In the genomic region with DNA sequence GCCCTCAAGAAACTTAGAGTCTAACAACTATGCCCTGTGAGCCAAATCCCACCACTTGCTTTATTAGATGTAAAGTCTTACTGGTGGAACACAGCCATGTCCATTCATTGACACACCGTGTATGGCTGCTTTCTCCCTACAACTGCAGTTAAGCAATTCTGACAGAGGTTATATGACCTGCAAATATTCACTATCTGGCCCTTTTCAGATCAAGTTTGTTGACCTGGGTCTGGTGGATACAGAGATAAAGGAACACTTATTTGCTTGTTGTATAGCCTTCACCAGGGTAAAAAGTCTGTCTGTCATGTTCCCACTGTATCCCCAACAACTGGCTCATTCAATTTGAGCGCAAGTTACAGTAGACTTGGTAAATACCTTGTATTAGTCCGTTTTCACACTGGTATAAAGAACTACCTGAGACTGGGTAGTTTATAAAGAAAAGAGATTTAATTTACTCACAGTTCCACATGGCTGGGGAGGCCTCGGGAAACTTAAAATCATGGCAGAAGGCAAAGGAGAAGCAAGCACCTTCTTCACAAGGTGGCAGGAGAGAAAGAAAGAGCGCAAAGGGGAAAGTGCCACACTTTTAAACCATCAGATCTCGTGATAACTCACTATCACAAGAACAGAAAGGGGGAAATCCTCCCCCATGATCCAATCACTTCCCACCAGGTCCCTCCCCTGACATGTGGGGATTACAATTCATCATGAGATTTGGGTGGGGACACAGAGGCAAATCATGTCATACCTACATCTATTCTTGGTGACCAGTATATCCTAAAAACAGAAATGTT, we compare ENCODE assay signal across 1 cellular context.
TF ChIP-seq lines count a peak whose summit lies in the region.

No MANE protein-coding gene starts in this region.

TF ChIP-seq in HepG2, 621 proteins besides CTCF, POLR2A, EP300 and RAD21 (continued from another document and continues in another):
- peak; percentile 93 for TF ChIP-seq FOXA3 (CRISPR knock-in tag; IDR thresholded peaks at IDR 0.05)
- TF ChIP-seq ARNT (IDR thresholded peaks at IDR 0.05), result no peak
- peak; percentile 91 for TF ChIP-seq TBX2 (CRISPR knock-in tag; IDR thresholded peaks at IDR 0.05; ENCODE audit: borderline replicate concordance)
- TF ChIP-seq JUNB (CRISPR knock-in tag; IDR thresholded peaks at IDR 0.05; ENCODE audit: borderline replicate concordance), result no peak
- no peak for TF ChIP-seq DNMT1 (CRISPR knock-in tag; IDR thresholded peaks at IDR 0.05)
- TF ChIP-seq ZFY (CRISPR knock-in tag; IDR thresholded peaks at IDR 0.05), result no peak
- TF ChIP-seq ZNF329 (CRISPR knock-in tag; IDR thresholded peaks at IDR 0.05; ENCODE audit: low read depth), result no peak
- TF ChIP-seq KDM2A (CRISPR knock-in tag; IDR thresholded peaks at IDR 0.05; ENCODE audit: borderline replicate concordance, low read depth), result no peak
- 0 out of 2 replicates have a peak, but pooled peaks have one; percentile 11 for TF ChIP-seq ZSCAN29 (CRISPR knock-in tag; conservative IDR thresholded peaks at IDR 0.05)
- TF ChIP-seq IKZF5 (CRISPR knock-in tag; IDR thresholded peaks at IDR 0.05), result peak; percentile 93
- TF ChIP-seq TCF7L2 (IDR thresholded peaks at IDR 0.05; ENCODE audit: low read depth, low read length), result peak; percentile 56
- TF ChIP-seq ZNF441 (CRISPR knock-in tag; IDR thresholded peaks at IDR 0.05; ENCODE audit: borderline replicate concordance), result no peak; the same call in 1 of the 2 replicates
- no peak for TF ChIP-seq SNRNP70 (IDR thresholded peaks at IDR 0.05; ENCODE audit: low read depth, low read length)
- no peak; the same call in 1 of the 2 replicates for TF ChIP-seq HNF1B (CRISPR knock-in tag; IDR thresholded peaks at IDR 0.05)
- TF ChIP-seq, protein P1, sequence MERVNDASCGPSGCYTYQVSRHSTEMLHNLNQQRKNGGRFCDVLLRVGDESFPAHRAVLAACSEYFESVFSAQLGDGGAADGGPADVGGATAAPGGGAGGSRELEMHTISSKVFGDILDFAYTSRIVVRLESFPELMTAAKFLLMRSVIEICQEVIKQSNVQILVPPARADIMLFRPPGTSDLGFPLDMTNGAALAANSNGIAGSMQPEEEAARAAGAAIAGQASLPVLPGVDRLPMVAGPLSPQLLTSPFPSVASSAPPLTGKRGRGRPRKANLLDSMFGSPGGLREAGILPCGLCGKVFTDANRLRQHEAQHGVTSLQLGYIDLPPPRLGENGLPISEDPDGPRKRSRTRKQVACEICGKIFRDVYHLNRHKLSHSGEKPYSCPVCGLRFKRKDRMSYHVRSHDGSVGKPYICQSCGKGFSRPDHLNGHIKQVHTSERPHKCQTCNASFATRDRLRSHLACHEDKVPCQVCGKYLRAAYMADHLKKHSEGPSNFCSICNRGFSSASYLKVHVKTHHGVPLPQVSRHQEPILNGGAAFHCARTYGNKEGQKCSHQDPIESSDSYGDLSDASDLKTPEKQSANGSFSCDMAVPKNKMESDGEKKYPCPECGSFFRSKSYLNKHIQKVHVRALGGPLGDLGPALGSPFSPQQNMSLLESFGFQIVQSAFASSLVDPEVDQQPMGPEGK (CRISPR knock-in tag; IDR thresholded peaks at IDR 0.05), result peak; percentile 43
- TF ChIP-seq SRY (CRISPR knock-in tag; IDR thresholded peaks at IDR 0.05), result no peak
- no peak for TF ChIP-seq U2AF1 (optimal IDR thresholded peaks at IDR 0.05; ENCODE audit: low read depth, low read length)
- peak; percentile 98 for TF ChIP-seq ISL2 (CRISPR knock-in tag; IDR thresholded peaks at IDR 0.05)
- no peak for TF ChIP-seq ZNF44 (CRISPR knock-in tag; IDR thresholded peaks at IDR 0.05)
- TF ChIP-seq ZNF3 (CRISPR knock-in tag; IDR thresholded peaks at IDR 0.05), result no peak
- TF ChIP-seq SIX1 (CRISPR knock-in tag; IDR thresholded peaks at IDR 0.05; ENCODE audit: borderline replicate concordance), result peak; percentile 92
- TF ChIP-seq FUBP1 (CRISPR knock-in tag; IDR thresholded peaks at IDR 0.05; ENCODE audit: borderline replicate concordance), result no peak
- TF ChIP-seq MEF2D (CRISPR knock-in tag; IDR thresholded peaks at IDR 0.05), result no peak
- TF ChIP-seq RELA (CRISPR knock-in tag; IDR thresholded peaks at IDR 0.05), result no peak
- no peak for TF ChIP-seq PAWR (CRISPR knock-in tag; IDR thresholded peaks at IDR 0.05; ENCODE audit: borderline replicate concordance)
- TF ChIP-seq PLSCR1 (CRISPR knock-in tag; IDR thresholded peaks at IDR 0.05; ENCODE audit: borderline replicate concordance), result no peak
- TF ChIP-seq TFDP1 (CRISPR knock-in tag; IDR thresholded peaks at IDR 0.05; ENCODE audit: borderline replicate concordance), result peak; percentile 19; the same call in 1 of the 2 replicates
- TF ChIP-seq SPEN (CRISPR knock-in tag; IDR thresholded peaks at IDR 0.05; ENCODE audit: low read depth), result 0 out of 2 replicates have a peak, but pooled peaks have one; percentile 30
- peak; percentile 19; the same call in 1 of the 2 replicates for TF ChIP-seq UBTF (CRISPR knock-in tag; IDR thresholded peaks at IDR 0.05)
- peak; percentile 42; the same call in 1 of the 2 replicates for TF ChIP-seq ONECUT2 (CRISPR knock-in tag; IDR thresholded peaks at IDR 0.05)
- no peak for TF ChIP-seq ZNF17 (CRISPR knock-in tag; IDR thresholded peaks at IDR 0.05)
- peak; percentile 52; the same call in 1 of the 2 replicates for TF ChIP-seq ELF3 (CRISPR knock-in tag; IDR thresholded peaks at IDR 0.05)
- TF ChIP-seq CHD4 (IDR thresholded peaks at IDR 0.05; ENCODE audit: borderline replicate concordance, low read length), result peak; percentile 12; the same call in 1 of the 2 replicates
- TF ChIP-seq HOXA5 (CRISPR knock-in tag; IDR thresholded peaks at IDR 0.05), result no peak
- peak; percentile 49; the same call in 1 of the 2 replicates for TF ChIP-seq ZNF878 (CRISPR knock-in tag; IDR thresholded peaks at IDR 0.05)
- peak; percentile 68 for TF ChIP-seq ZEB1 (IDR thresholded peaks at IDR 0.05; ENCODE audit: insufficient replicate concordance, low read depth)
- TF ChIP-seq, protein P2, sequence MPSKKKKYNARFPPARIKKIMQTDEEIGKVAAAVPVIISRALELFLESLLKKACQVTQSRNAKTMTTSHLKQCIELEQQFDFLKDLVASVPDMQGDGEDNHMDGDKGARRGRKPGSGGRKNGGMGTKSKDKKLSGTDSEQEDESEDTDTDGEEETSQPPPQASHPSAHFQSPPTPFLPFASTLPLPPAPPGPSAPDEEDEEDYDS (CRISPR knock-in tag; IDR thresholded peaks at IDR 0.05), result peak; percentile 34; the same call in 1 of the 2 replicates
- TF ChIP-seq ZNF326 (CRISPR knock-in tag; IDR thresholded peaks at IDR 0.05; ENCODE audit: borderline replicate concordance), result no peak
- TF ChIP-seq ZNF350 (CRISPR knock-in tag; IDR thresholded peaks at IDR 0.05; ENCODE audit: borderline replicate concordance, low read depth), result no peak
- no peak; the same call in 1 of the 2 replicates for TF ChIP-seq BRD4 (CRISPR knock-in tag; IDR thresholded peaks at IDR 0.05)
- no peak for TF ChIP-seq CBX5 (CRISPR knock-in tag; IDR thresholded peaks at IDR 0.05; ENCODE audit: borderline replicate concordance)
- TF ChIP-seq ZSCAN9 (CRISPR knock-in tag; IDR thresholded peaks at IDR 0.05; ENCODE audit: borderline replicate concordance), result peak; percentile 75
- TF ChIP-seq ZNF232 (CRISPR knock-in tag; IDR thresholded peaks at IDR 0.05; ENCODE audit: borderline replicate concordance), result no peak
- no peak for TF ChIP-seq TCF12 (IDR thresholded peaks at IDR 0.05)
- TF ChIP-seq TCF12 (CRISPR knock-in tag; IDR thresholded peaks at IDR 0.05), result peak; percentile 42; the same call in 1 of the 2 replicates
- no peak for TF ChIP-seq JARID2 (CRISPR knock-in tag; IDR thresholded peaks at IDR 0.05; ENCODE audit: insufficient replicate concordance)
- TF ChIP-seq ZNF556 (CRISPR knock-in tag; IDR thresholded peaks at IDR 0.05; ENCODE audit: borderline replicate concordance), result no peak
- TF ChIP-seq RFX5 (IDR thresholded peaks at IDR 0.05; ENCODE audit: low read depth, low read length), result no peak
- TF ChIP-seq SRF (IDR thresholded peaks at IDR 0.05; ENCODE audit: low read depth, low read length), result no peak; the same call in 1 of the 2 replicates
- peak; percentile 87 for TF ChIP-seq SKIL (CRISPR knock-in tag; IDR thresholded peaks at IDR 0.05; ENCODE audit: borderline replicate concordance)
- peak; percentile 67; the same call in 1 of the 2 replicates for TF ChIP-seq FOXK1 (CRISPR knock-in tag; IDR thresholded peaks at IDR 0.05; ENCODE audit: borderline replicate concordance, low read depth)
- peak; percentile 39; the same call in 1 of the 2 replicates for TF ChIP-seq ZNF121 (CRISPR knock-in tag; IDR thresholded peaks at IDR 0.05)
- peak; percentile 67; the same call in 1 of the 2 replicates for TF ChIP-seq GFI1 (CRISPR knock-in tag; IDR thresholded peaks at IDR 0.05; ENCODE audit: borderline replicate concordance)
- TF ChIP-seq GZF1 (CRISPR knock-in tag; IDR thresholded peaks at IDR 0.05), result no peak
- TF ChIP-seq ATF1 (CRISPR knock-in tag; IDR thresholded peaks at IDR 0.05), result 0 out of 2 replicates have a peak, but pooled peaks have one; percentile 53
- TF ChIP-seq ZBTB38 (CRISPR knock-in tag; IDR thresholded peaks at IDR 0.05), result no peak
